In the genomic region with DNA sequence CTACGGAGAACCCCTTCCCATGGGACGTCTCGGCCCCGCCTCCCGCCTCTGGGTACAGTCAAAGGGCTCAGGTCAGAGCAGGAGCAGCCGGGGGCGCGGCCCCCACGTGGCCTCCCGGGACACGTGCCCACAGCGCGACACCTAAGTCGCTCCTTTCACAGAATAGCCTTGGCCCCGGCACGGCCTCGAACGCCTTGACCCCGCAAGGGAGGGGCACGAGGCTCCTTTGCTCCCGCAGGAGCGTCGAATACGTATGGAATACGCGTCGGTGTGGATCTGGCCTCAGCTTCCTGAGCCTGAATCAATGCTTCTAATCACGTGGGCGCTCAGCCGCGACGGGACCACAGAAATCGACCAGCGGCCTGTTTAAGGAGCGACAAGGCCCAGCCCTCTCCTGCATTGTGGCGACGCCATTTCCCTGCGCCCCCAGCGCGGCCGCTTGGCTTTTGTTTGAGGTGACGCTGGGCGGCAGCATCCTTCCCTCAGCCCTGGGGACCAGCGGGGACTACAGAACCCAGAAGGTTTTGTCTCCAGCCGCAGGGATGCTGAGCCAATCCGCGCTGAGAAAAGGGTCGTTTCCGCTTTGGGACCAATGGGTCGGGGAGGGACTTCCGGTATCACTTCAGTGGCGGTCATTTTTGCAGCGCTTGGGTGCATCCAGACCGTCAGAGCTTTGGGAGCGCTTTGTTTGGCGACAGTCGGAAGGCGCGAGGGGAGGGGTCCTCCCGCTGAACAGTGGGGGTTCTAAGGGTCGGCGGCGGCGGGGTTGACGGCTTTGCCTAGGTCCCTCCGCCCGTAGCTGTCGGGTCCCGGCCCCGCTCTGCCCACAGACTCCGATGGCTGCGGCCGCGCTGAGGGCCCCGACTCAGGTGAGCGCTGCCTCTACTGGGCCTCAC, we compare ENCODE assay signal across 1 cellular context.
A peak's percentile ranks its signal among the peaks of the same experiment; 100 is the strongest.
TF ChIP-seq lines count a peak whose summit lies in the region.

Gene ZIK1, plus strand, starts transcription at position 625 of the 896 bp plus-strand sequence. Its CDS starts 212 bp downstream, at position 837.

TF ChIP-seq in H1, 55 proteins besides CTCF, POLR2A, EP300 and RAD21 (continued from another document):
- TF ChIP-seq SP1 (IDR thresholded peaks at IDR 0.05; ENCODE audit: low read depth, low read length) (0 out of 2 replicates have a peak, but pooled peaks have one; percentile 5), NRF1 (IDR thresholded peaks at IDR 0.05; ENCODE audit: low read depth, low read length) (no peak), TEAD4 (IDR thresholded peaks at IDR 0.05; ENCODE audit: low read depth, low read length) (0 out of 2 replicates have a peak, but pooled peaks have one; percentile 12), MAFK (IDR thresholded peaks at IDR 0.05; ENCODE audit: low read depth, low read length) (no peak), SRF (IDR thresholded peaks at IDR 0.05; ENCODE audit: low read depth, low read length) (no peak), CREB1 (IDR thresholded peaks at IDR 0.05) (peak; percentile 96), EZH2 (IDR thresholded peaks at IDR 0.05; ENCODE audit: low read depth, low read length, severe bottlenecking) (no peak), TAF7 (optimal IDR thresholded peaks at IDR 0.05; ENCODE audit: borderline replicate concordance, low read depth, low read length) (peak; percentile 12), TCF12 (IDR thresholded peaks at IDR 0.05; ENCODE audit: low read depth, low read length) (no peak), KDM1A (IDR thresholded peaks at IDR 0.05; ENCODE audit: borderline replicate concordance, low read length) (no peak), RNF2 (IDR thresholded peaks at IDR 0.05; ENCODE audit: borderline replicate concordance, low read depth, low read length, missing control alignments, poor library complexity, severe bottlenecking) (peak; percentile 80), SUZ12 (IDR thresholded peaks at IDR 0.05; ENCODE audit: low read length) (no peak), SAP30 (IDR thresholded peaks at IDR 0.05; ENCODE audit: insufficient read depth, insufficient replicate concordance, low read length) (peak; percentile 22), JUND (IDR thresholded peaks at IDR 0.05; ENCODE audit: low read length) (0 out of 2 replicates have a peak, but pooled peaks have one; percentile 29), SIX5 (IDR thresholded peaks at IDR 0.05; ENCODE audit: low read depth, low read length) (peak; percentile 42; the same call in 1 of the 2 replicates), CEBPB (IDR thresholded peaks at IDR 0.05; ENCODE audit: low read depth, low read length) (no peak), GTF2F1 (IDR thresholded peaks at IDR 0.05; ENCODE audit: borderline replicate concordance, low read depth, low read length) (peak; percentile 60; the same call in 1 of the 2 replicates), PHF8 (conservative IDR thresholded peaks at IDR 0.05; ENCODE audit: low read depth, low read length) (peak; percentile 64), SIN3A (conservative IDR thresholded peaks at IDR 0.05 in 1 of 2, IDR thresholded peaks at IDR 0.05 in 1 of 2; ENCODE audit: low read depth in 1 of 2, low read length in 2 of 2) (peak; percentile 19 to 62; a peak in 1 of 4 replicates), ASH2L (IDR thresholded peaks at IDR 0.05; ENCODE audit: low read length) (peak; percentile 60), USF2 (IDR thresholded peaks at IDR 0.05; ENCODE audit: low read length) (peak; percentile 82), BRCA1 (IDR thresholded peaks at IDR 0.05; ENCODE audit: low read depth, low read length) (no peak), YY1 (IDR thresholded peaks at IDR 0.05; ENCODE audit: low read depth, low read length) (peak; percentile 73; the same call in 1 of the 2 replicates), ATF2 (IDR thresholded peaks at IDR 0.05; ENCODE audit: low read length) (no peak), CHD7 (IDR thresholded peaks at IDR 0.05; ENCODE audit: insufficient replicate concordance, low read length) (no peak), TAF1 (IDR thresholded peaks at IDR 0.05; ENCODE audit: low read depth, low read length) (peak; percentile 84), JUN (IDR thresholded peaks at IDR 0.05; ENCODE audit: low read depth, low read length) (no peak), CBX8 (IDR thresholded peaks at IDR 0.05; ENCODE audit: borderline replicate concordance, low read depth, low read length) (no peak), SP2 (IDR thresholded peaks at IDR 0.05; ENCODE audit: low read length) (no peak), RFX5 (IDR thresholded peaks at IDR 0.05; ENCODE audit: borderline replicate concordance, low read depth, low read length) (no peak), ZNF274 (IDR thresholded peaks at IDR 0.05; ENCODE audit: borderline replicate concordance, extremely low read depth, low read length) (no peak), BCL11A (IDR thresholded peaks at IDR 0.05; ENCODE audit: low read depth in 2 of 2, low read length in 2 of 2) (no peak), E2F6 (IDR thresholded peaks at IDR 0.05) (peak; percentile 99), CHD2 (IDR thresholded peaks at IDR 0.05; ENCODE audit: low read length) (peak; percentile 63; the same call in 1 of the 2 replicates), KDM5A (IDR thresholded peaks at IDR 0.05; ENCODE audit: low read length) (no peak), NANOG (IDR thresholded peaks at IDR 0.05; ENCODE audit: insufficient read depth, low read depth, low read length, poor library complexity, severe bottlenecking) (no peak), SP4 (IDR thresholded peaks at IDR 0.05; ENCODE audit: low read length) (no peak), TBP (IDR thresholded peaks at IDR 0.05; ENCODE audit: low read depth, low read length) (peak; percentile 78), RBBP5 (IDR thresholded peaks at IDR 0.05; ENCODE audit: borderline replicate concordance, low read depth, low read length) (0 out of 2 replicates have a peak, but pooled peaks have one; percentile 9), BACH1 (IDR thresholded peaks at IDR 0.05; ENCODE audit: low read length) (no peak), KDM4A (IDR thresholded peaks at IDR 0.05; ENCODE audit: low read depth, low read length, severe bottlenecking) (peak; percentile 99), RXRA (IDR thresholded peaks at IDR 0.05; ENCODE audit: insufficient read depth, low read depth, low read length) (no peak), HDAC2 (IDR thresholded peaks at IDR 0.05; ENCODE audit: borderline replicate concordance in 1 of 2, low read depth in 2 of 2, low read length in 2 of 2) (peak in 1 of 2 experiments; percentile 97; a peak in 2 of 4 replicates), CHD1 (IDR thresholded peaks at IDR 0.05; ENCODE audit: low read depth, low read length) (no peak), POLR2AphosphoS5 (IDR thresholded peaks at IDR 0.05; ENCODE audit: low read depth, low read length) (peak; percentile 62), SIRT6 (IDR thresholded peaks at IDR 0.05; ENCODE audit: low read length) (no peak), EGR1 (IDR thresholded peaks at IDR 0.05; ENCODE audit: borderline replicate concordance, low read depth, low read length) (no peak)
- TF ChIP-seq, protein P1, sequence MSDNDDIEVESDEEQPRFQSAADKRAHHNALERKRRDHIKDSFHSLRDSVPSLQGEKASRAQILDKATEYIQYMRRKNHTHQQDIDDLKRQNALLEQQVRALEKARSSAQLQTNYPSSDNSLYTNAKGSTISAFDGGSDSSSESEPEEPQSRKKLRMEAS (IDR thresholded peaks at IDR 0.05): peak; percentile 99
- TF ChIP-seq, protein P2, sequence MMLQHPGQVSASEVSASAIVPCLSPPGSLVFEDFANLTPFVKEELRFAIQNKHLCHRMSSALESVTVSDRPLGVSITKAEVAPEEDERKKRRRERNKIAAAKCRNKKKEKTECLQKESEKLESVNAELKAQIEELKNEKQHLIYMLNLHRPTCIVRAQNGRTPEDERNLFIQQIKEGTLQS (IDR thresholded peaks at IDR 0.05; ENCODE audit: insufficient read depth, low read depth, low read length): 0 out of 2 replicates have a peak, but pooled peaks have one; percentile 24
